ENCODE assay signal across 8 cellular contexts in genomic region chr3:114454592-114455251, GRCh38.
DNase-seq lines count a peak whose midpoint lies in the region; ATAC-seq and TF ChIP-seq lines count a peak whose summit lies in the region.

No MANE protein-coding gene starts in this region.

- DNase-seq in stimulated activated CD4-positive, alpha-beta T cell treated with anti-CD3 and anti-CD28 coated beads, Interleukin-15, amount 100 ng/mL, for 24 hours: peak; percentile 4
- no peak for DNase-seq in stimulated activated CD4-positive, alpha-beta T cell treated with anti-CD3 and anti-CD28 coated beads, Interleukin-4, amount 100 ng/mL, for 1 hour
- DNase-seq in WTC11 (ENCODE audit: low spot score) (no peak), SKM-1 treated with dmso at 0.1 percent for 144 hours (lab: John Stamatoyannopoulos, UW; ENCODE audit: unreplicated experiment) (no peak), HFFc6 (no peak)

- POLR2A ChIA-PET in WTC11 (lab: Charles Lee): no interaction called here

- H3K4me3 ChIP-seq in iPS-18c (ENCODE audit: insufficient read depth, low read depth, low read length) (peak overlapping the region; percentile 58; the same call in 1 of the 2 replicates), subcutaneous abdominal adipose tissue (ENCODE audit: low read depth in 1 of 5, low read length in 5 of 5) (peak overlapping the region; percentile 60 to 74 (median 66))

- peak overlapping the region; percentile 22 to 73 (median 67) for H3K9ac ChIP-seq in subcutaneous abdominal adipose tissue (ENCODE audit: low read length in 5 of 5)

- peaks cover 0 to 40% (median 32%) of the 10 kb centered on the region in 5 donors for H3K4me1 ChIP-seq in subcutaneous abdominal adipose tissue (ENCODE audit: control insufficient read depth in 5 of 5, insufficient read depth in 5 of 5, low read length in 5 of 5)

- H3K27me3 ChIP-seq in subcutaneous abdominal adipose tissue (ENCODE audit: control insufficient read depth in 5 of 5, insufficient read depth in 4 of 5, low read length in 5 of 5): no peaks in the 10 kb centered on the region

- H3K4me3 Mint-ChIP-seq in WTC11: no peak overlapping the region
- H3K4me3 Mint-ChIP-seq in HFFc6: no peak overlapping the region

- TF ChIP-seq CTCF in WTC11 (IDR thresholded peaks at IDR 0.05): no peak
- TF ChIP-seq CTCF in HFFc6 (IDR thresholded peaks at IDR 0.05): no peak

- CTCF ChIA-PET in WTC11 (lab: Charles Lee): no interaction called here

- no peaks in the 10 kb centered on the region for H3K9me3 ChIP-seq in iPS-18c (ENCODE audit: control insufficient read depth, insufficient read depth, low read length)
- H3K9me3 ChIP-seq in subcutaneous abdominal adipose tissue (ENCODE audit: control insufficient read depth in 5 of 5, low read length in 5 of 5): no peaks in the 10 kb centered on the region

- peak overlapping the region; percentile 25 for H3K27ac ChIP-seq in subcutaneous abdominal adipose tissue (ENCODE audit: low read depth, low read length)

- peaks cover 21% of the 10 kb centered on the region for H3K4me1 Mint-ChIP-seq in WTC11
- H3K4me1 Mint-ChIP-seq in HFFc6 (ENCODE audit: low read depth): peaks cover 27% of the 10 kb centered on the region

- no peaks in the 10 kb centered on the region for H3K9me3 Mint-ChIP-seq in WTC11
- H3K9me3 Mint-ChIP-seq in HFFc6: no peaks in the 10 kb centered on the region

- H3K27me3 Mint-ChIP-seq in WTC11 (ENCODE audit: low read depth) (no peaks in the 10 kb centered on the region), HFFc6 (ENCODE audit: insufficient read depth) (no peaks in the 10 kb centered on the region)

- no peaks in the 10 kb centered on the region for H3K36me3 Mint-ChIP-seq in WTC11
- no peaks in the 10 kb centered on the region for H3K36me3 Mint-ChIP-seq in HFFc6 (ENCODE audit: low read depth)

- no peaks in the 10 kb centered on the region for H3K36me3 ChIP-seq in subcutaneous abdominal adipose tissue (ENCODE audit: control insufficient read depth in 5 of 5, insufficient read depth in 5 of 5, low read length in 5 of 5)

- H3K27ac Mint-ChIP-seq in WTC11 (no peak overlapping the region), HFFc6 (no peak overlapping the region)

- ATAC-seq in WTC11: peak; percentile 54
- no peak for ATAC-seq in HG02884 (IDR thresholded peaks at IDR 0.05; ENCODE audit: unreplicated experiment)

TF ChIP-seq in WTC11, 78 proteins besides CTCF, POLR2A, EP300 and RAD21:
- TF ChIP-seq IRF2 (CRISPR knock-in tag; IDR thresholded peaks at IDR 0.05; ENCODE audit: borderline replicate concordance, low read depth) (no peak), TEAD4 (CRISPR knock-in tag; IDR thresholded peaks at IDR 0.05) (no peak), ZNF317 (CRISPR knock-in tag; IDR thresholded peaks at IDR 0.05; ENCODE audit: borderline replicate concordance, low read depth) (no peak), HMGA2 (CRISPR knock-in tag; IDR thresholded peaks at IDR 0.05) (no peak), ATF6 (CRISPR knock-in tag; IDR thresholded peaks at IDR 0.05) (no peak), CREM (CRISPR knock-in tag; IDR thresholded peaks at IDR 0.05) (no peak), FOXP1 (CRISPR knock-in tag; IDR thresholded peaks at IDR 0.05; ENCODE audit: borderline replicate concordance) (no peak), ELF4 (CRISPR knock-in tag; IDR thresholded peaks at IDR 0.05; ENCODE audit: low read depth) (no peak), ZBTB43 (CRISPR knock-in tag; IDR thresholded peaks at IDR 0.05) (no peak), JUN (CRISPR knock-in tag; IDR thresholded peaks at IDR 0.05) (no peak), ZNF263 (CRISPR knock-in tag; IDR thresholded peaks at IDR 0.05; ENCODE audit: low read depth) (no peak), CDX4 (CRISPR knock-in tag; IDR thresholded peaks at IDR 0.05; ENCODE audit: borderline replicate concordance) (no peak), ZNF416 (CRISPR knock-in tag; IDR thresholded peaks at IDR 0.05) (no peak), IRF1 (CRISPR knock-in tag; IDR thresholded peaks at IDR 0.05) (no peak), ZNF219 (CRISPR knock-in tag; IDR thresholded peaks at IDR 0.05; ENCODE audit: borderline replicate concordance) (no peak), OVOL2 (CRISPR knock-in tag; IDR thresholded peaks at IDR 0.05; ENCODE audit: borderline replicate concordance) (no peak), FOXJ3 (CRISPR knock-in tag; IDR thresholded peaks at IDR 0.05; ENCODE audit: borderline replicate concordance) (no peak)
- TF ChIP-seq, protein P1, sequence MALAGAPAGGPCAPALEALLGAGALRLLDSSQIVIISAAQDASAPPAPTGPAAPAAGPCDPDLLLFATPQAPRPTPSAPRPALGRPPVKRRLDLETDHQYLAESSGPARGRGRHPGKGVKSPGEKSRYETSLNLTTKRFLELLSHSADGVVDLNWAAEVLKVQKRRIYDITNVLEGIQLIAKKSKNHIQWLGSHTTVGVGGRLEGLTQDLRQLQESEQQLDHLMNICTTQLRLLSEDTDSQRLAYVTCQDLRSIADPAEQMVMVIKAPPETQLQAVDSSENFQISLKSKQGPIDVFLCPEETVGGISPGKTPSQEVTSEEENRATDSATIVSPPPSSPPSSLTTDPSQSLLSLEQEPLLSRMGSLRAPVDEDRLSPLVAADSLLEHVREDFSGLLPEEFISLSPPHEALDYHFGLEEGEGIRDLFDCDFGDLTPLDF (CRISPR knock-in tag; IDR thresholded peaks at IDR 0.05): no peak
- TF ChIP-seq, protein P2, sequence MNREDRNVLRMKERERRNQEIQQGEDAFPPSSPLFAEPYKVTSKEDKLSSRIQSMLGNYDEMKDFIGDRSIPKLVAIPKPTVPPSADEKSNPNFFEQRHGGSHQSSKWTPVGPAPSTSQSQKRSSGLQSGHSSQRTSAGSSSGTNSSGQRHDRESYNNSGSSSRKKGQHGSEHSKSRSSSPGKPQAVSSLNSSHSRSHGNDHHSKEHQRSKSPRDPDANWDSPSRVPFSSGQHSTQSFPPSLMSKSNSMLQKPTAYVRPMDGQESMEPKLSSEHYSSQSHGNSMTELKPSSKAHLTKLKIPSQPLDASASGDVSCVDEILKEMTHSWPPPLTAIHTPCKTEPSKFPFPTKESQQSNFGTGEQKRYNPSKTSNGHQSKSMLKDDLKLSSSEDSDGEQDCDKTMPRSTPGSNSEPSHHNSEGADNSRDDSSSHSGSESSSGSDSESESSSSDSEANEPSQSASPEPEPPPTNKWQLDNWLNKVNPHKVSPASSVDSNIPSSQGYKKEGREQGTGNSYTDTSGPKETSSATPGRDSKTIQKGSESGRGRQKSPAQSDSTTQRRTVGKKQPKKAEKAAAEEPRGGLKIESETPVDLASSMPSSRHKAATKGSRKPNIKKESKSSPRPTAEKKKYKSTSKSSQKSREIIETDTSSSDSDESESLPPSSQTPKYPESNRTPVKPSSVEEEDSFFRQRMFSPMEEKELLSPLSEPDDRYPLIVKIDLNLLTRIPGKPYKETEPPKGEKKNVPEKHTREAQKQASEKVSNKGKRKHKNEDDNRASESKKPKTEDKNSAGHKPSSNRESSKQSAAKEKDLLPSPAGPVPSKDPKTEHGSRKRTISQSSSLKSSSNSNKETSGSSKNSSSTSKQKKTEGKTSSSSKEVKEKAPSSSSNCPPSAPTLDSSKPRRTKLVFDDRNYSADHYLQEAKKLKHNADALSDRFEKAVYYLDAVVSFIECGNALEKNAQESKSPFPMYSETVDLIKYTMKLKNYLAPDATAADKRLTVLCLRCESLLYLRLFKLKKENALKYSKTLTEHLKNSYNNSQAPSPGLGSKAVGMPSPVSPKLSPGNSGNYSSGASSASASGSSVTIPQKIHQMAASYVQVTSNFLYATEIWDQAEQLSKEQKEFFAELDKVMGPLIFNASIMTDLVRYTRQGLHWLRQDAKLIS (CRISPR knock-in tag; IDR thresholded peaks at IDR 0.05; ENCODE audit: borderline replicate concordance): no peak
